Comparison of ENCODE assay signal across 9 cellular contexts in genomic region chr11:124875401-124875800, GRCh38. TPM values are rescaled to one million over a fixed set of nuclear protein-coding genes. Genes with fewer than 3 reads are reported as not detected.
DNase-seq lines count a peak whose midpoint lies in the region; ATAC-seq and TF ChIP-seq lines count a peak whose summit lies in the region.
"Had no signal": no experiment of that assay in that cellular context is flagged by ENCODE, and none has a peak within 500 bp of the region (broad histone marks: within the 10 kb centered on the region; RNA-seq: fewer than 3 reads in every experiment).

No MANE protein-coding gene starts in this region.

- H3K9ac ChIP-seq in SK-N-SH (peak overlapping the region; percentile 97; the same call in 1 of the 2 replicates), skeletal muscle tissue (ENCODE audit: low read depth in 1 of 3, low read length in 3 of 3) (peak overlapping the region in 2 of 3 donors; percentile 81 to 82)

- H4K20me1 ChIP-seq in SK-N-SH (ENCODE audit: insufficient read depth): no peaks in the 10 kb centered on the region

- TF ChIP-seq CTCF in SK-N-SH (IDR thresholded peaks at IDR 0.05) (no peak), WERI-Rb-1 (IDR thresholded peaks at IDR 0.05; ENCODE audit: low read depth, low read length) (no peak), fibroblast of pulmonary artery (IDR thresholded peaks at IDR 0.05; ENCODE audit: low read length, missing control alignments) (no peak), tibial nerve (IDR thresholded peaks at IDR 0.05) (no peak)

- no peaks in the 10 kb centered on the region for H3K9me2 ChIP-seq in SK-N-SH

- H3K4me1 ChIP-seq in SK-N-SH (ENCODE audit: control insufficient read depth in 1 of 2, insufficient read depth in 2 of 2, low read depth in 1 of 2, low read length in 1 of 2) (peaks cover 0 to 17% of the 10 kb centered on the region in 2 experiments; a peak in 1 of 4 replicates), skeletal muscle tissue (ENCODE audit: control insufficient read depth in 3 of 3, insufficient read depth in 3 of 3, low read length in 3 of 3) (peaks cover 18 to 21% (median 19%) of the 10 kb centered on the region in 3 donors), tibial nerve (peaks cover 0 to 29% (median 6%) of the 10 kb centered on the region in 4 donors)

- 97% methylated on average over 3 of the region's 3 CpGs for WGBS in SK-N-SH (ENCODE audit: low lambda C conversion rate)
- whole genome bisulfite sequencing in tibial nerve, 2 donors: 40 to 68% methylated on average over 3 of the region's 3 CpGs

- no peak for TF ChIP-seq RAD21 in SK-N-SH (IDR thresholded peaks at IDR 0.05; ENCODE audit: low read length)

- no peak for TF ChIP-seq POLR2A in tibial nerve (IDR thresholded peaks at IDR 0.05)

- no peaks in the 10 kb centered on the region for H3K27me3 ChIP-seq in SK-N-SH (ENCODE audit: insufficient read depth)
- H3K27me3 ChIP-seq in WERI-Rb-1 (ENCODE audit: insufficient read depth, low read depth, severe bottlenecking): no peaks in the 10 kb centered on the region
- peaks cover 28 to 56% (median 49%) of the 10 kb centered on the region in 3 donors for H3K27me3 ChIP-seq in skeletal muscle tissue (ENCODE audit: control insufficient read depth in 3 of 3, insufficient read depth in 3 of 3, low read length in 3 of 3)
- peaks cover 0 to 39% of the 10 kb centered on the region in 2 donors for H3K27me3 ChIP-seq in tibial nerve
- H3K27me3 ChIP-seq: ascending aorta had no signal

- H3K27ac ChIP-seq in SK-N-SH (ENCODE audit: low read depth in 2 of 2, low read length in 1 of 2) (no peak overlapping the region), WERI-Rb-1 (no peak overlapping the region), skeletal muscle tissue (ENCODE audit: low read depth, low read length) (no peak overlapping the region), tibial nerve (peak overlapping the region in 1 of 4 donors; percentile 98)

- no peaks in the 10 kb centered on the region for H3K9me3 ChIP-seq in SK-N-SH
- no peaks in the 10 kb centered on the region for H3K9me3 ChIP-seq in WERI-Rb-1 (ENCODE audit: severe bottlenecking)
- no peaks in the 10 kb centered on the region for H3K9me3 ChIP-seq in skeletal muscle tissue (ENCODE audit: control insufficient read depth in 3 of 3, low read length in 3 of 3)
- no peaks in the 10 kb centered on the region for H3K9me3 ChIP-seq in tibial nerve
- H3K9me3 ChIP-seq: ascending aorta had no signal

- peak overlapping the region; percentile 73 to 80; a peak in 3 of 4 replicates for H3K4me3 ChIP-seq in SK-N-SH (ENCODE audit: low read depth in 2 of 2, low read length in 1 of 2)
- H3K4me3 ChIP-seq in WERI-Rb-1 (ENCODE audit: low read depth, low read length): peak overlapping the region; percentile 45
- peak overlapping the region; percentile 65 for H3K4me3 ChIP-seq in fibroblast of pulmonary artery (replicated peaks; ENCODE audit: low read depth, low read length)
- H3K4me3 ChIP-seq in skeletal muscle tissue (ENCODE audit: low read length in 3 of 3): peak overlapping the region in 2 of 3 donors; percentile 68 to 77
- peak overlapping the region in 1 of 4 donors; percentile 77 for H3K4me3 ChIP-seq in tibial nerve

- H3K36me3 ChIP-seq in SK-N-SH (replicated peaks in 1 of 2; ENCODE audit: control insufficient read depth in 1 of 2, insufficient read depth in 2 of 2, low read length in 1 of 2) (no peaks in the 10 kb centered on the region), WERI-Rb-1 (no peaks in the 10 kb centered on the region), skeletal muscle tissue (ENCODE audit: control insufficient read depth in 3 of 3, insufficient read depth in 3 of 3, low read length in 3 of 3) (no peaks in the 10 kb centered on the region), tibial nerve (no peaks in the 10 kb centered on the region)
- H3K36me3 ChIP-seq: ascending aorta had no signal

- CTCF ChIA-PET in SK-N-SH (lab: Yijun Ruan, JAX): interaction anchor here (1.0 to 5.0 kb wide), 19 partner anchors 9 to 251 kb away, joined by 3 to 55 read pairs (median 6); partner anchors contain the start of genes CCDC15, NRGN and ROBO3

- peak overlapping the region; percentile 89 for H2AFZ ChIP-seq in SK-N-SH (ENCODE audit: low read depth)

- ATAC-seq in SK-N-SH treated with all-trans-retinoic acid at 6 μM for 48 hours: no peak

- DNase-seq in SK-N-SH (no peak), WERI-Rb-1 (no peak), fibroblast of pulmonary artery (ENCODE audit: low read depth) (no peak), NCI-H1436 treated with DMSO at 0.1 percent for 48 hours (lab: John Stamatoyannopoulos, UW) (no peak), tibial nerve (ENCODE audit: low spot score in 2 of 2) (no peak), NCI-H82 (lab: John Stamatoyannopoulos, UW) (no peak)

- POLR2A ChIA-PET in SK-N-SH (lab: Yijun Ruan, JAX): interaction anchor here (1.2 to 1.4 kb wide), 2 partner anchors 76 to 207 kb away, joined by 3 to 6 read pairs; no protein-coding TSS in a partner anchor

- H3K4me2 ChIP-seq in SK-N-SH: peak overlapping the region; percentile 96

- no peaks in the 10 kb centered on the region for H3F3A ChIP-seq in SK-N-SH (replicated peaks; ENCODE audit: insufficient read depth)

- no peaks in the 10 kb centered on the region; the same call in 1 of the 2 replicates for H3K79me2 ChIP-seq in SK-N-SH (ENCODE audit: insufficient read depth)

- TF ChIP-seq EP300 in SK-N-SH (IDR thresholded peaks at IDR 0.05; ENCODE audit: borderline replicate concordance in 1 of 2, low read depth in 1 of 2, low read length in 1 of 2) (no peak), tibial nerve (IDR thresholded peaks at IDR 0.05) (no peak)

TF ChIP-seq in SK-N-SH, 30 proteins besides CTCF, POLR2A, EP300 and RAD21 (continues in another document):
- no peak for TF ChIP-seq PBX3 (IDR thresholded peaks at IDR 0.05)
- no peak for TF ChIP-seq GABPA (IDR thresholded peaks at IDR 0.05; ENCODE audit: low read depth)
- TF ChIP-seq USF2 (IDR thresholded peaks at IDR 0.05; ENCODE audit: borderline replicate concordance, low read depth, low read length): no peak
- no peak for TF ChIP-seq MXI1 (IDR thresholded peaks at IDR 0.05; ENCODE audit: low read depth, low read length)
- no peak for TF ChIP-seq NFIC (IDR thresholded peaks at IDR 0.05; ENCODE audit: borderline replicate concordance)

TF ChIP-seq in SK-N-SH treated with all-trans-retinoic acid at 6 μM for 48 hours, 23 proteins besides CTCF, POLR2A, EP300 and RAD21:
- no peak for TF ChIP-seq POU6F1 (CRISPR knock-in tag; IDR thresholded peaks at IDR 0.05; ENCODE audit: borderline replicate concordance, low read depth)
- TF ChIP-seq RARB (CRISPR knock-in tag; IDR thresholded peaks at IDR 0.05): no peak
- no peak for TF ChIP-seq ESRRG (CRISPR knock-in tag; IDR thresholded peaks at IDR 0.05)
- no peak for TF ChIP-seq PPARA (CRISPR knock-in tag; IDR thresholded peaks at IDR 0.05; ENCODE audit: borderline replicate concordance)
- no peak for TF ChIP-seq ARNTL (CRISPR knock-in tag; IDR thresholded peaks at IDR 0.05; ENCODE audit: borderline replicate concordance, low read depth)

RNA-seq across cellular contexts. Expression of gene ROBO3, which starts 10.2 kb away (rescaled TPM):
- polyA plus RNA-seq in SK-N-SH (2012; rRNA removed): 59.8 and 61.2 TPM in 2 replicates
- 14.5 and 21.9 TPM in 2 replicates for polyA plus RNA-seq in SK-N-SH (2012; cell fraction: cytosol; rRNA removed)
- 309 and 336 TPM in 2 replicates for polyA plus RNA-seq in SK-N-SH (2012; cell fraction: nucleus; rRNA removed)
- total RNA-seq in skeletal muscle tissue: 12.0 TPM
- 10 to 100 TPM; 22.2 to 34.3 (median 24.8) TPM for total RNA-seq in tibial nerve

RNA-seq across cellular contexts. Expression of gene ROBO4, which starts 22.3 kb away (rescaled TPM):
- 0.31 and 0.95 TPM in 2 replicates for polyA plus RNA-seq in SK-N-SH (2012; rRNA removed)
- polyA plus RNA-seq in SK-N-SH (2012; cell fraction: cytosol; rRNA removed): 0.13 and 0.45 TPM in 2 replicates
- polyA plus RNA-seq in SK-N-SH (2012; cell fraction: nucleus; rRNA removed): 1.9 and 2.2 TPM in 2 replicates
- total RNA-seq in skeletal muscle tissue: 14.1 TPM
- total RNA-seq in tibial nerve: 10 to 100 TPM; 12.1 to 38.8 (median 28.0) TPM

RNA-seq across cellular contexts. Expression of gene HEPN1, which starts 43.6 kb away (rescaled TPM):
- not detected in 2 replicates for polyA plus RNA-seq in SK-N-SH (2012; rRNA removed)
- polyA plus RNA-seq in SK-N-SH (2012; cell fraction: cytosol; rRNA removed): not detected in 2 replicates
- polyA plus RNA-seq in SK-N-SH (2012; cell fraction: nucleus; rRNA removed): not detected in 2 replicates
- not detected for total RNA-seq in skeletal muscle tissue
- total RNA-seq in tibial nerve: not detected
- total RNA-seq: ascending aorta had no signal
